Comparison of ENCODE assay signal across 26 cellular contexts in the genomic region with DNA sequence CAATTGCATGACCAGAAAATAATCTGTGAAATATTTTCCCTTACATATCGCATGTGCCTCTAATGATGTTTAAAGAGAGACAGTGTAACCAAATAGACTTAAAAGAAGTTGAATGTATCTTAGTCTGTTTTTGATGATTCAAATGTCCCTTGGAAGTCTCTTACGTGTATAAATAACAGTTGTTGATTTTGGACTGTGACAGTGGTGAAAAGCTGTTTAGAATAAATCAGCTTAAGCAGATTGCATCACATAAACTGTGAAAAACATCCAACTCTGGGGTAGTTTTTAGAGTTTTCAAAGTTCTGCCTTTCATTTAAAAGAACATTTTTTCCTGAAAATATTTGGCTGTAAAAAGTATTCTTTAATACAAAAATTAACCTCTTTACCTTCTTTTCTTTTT.
DNase-seq lines count a peak whose midpoint lies in the region; ATAC-seq and TF ChIP-seq lines count a peak whose summit lies in the region.
"Had no signal": no experiment of that assay in that cellular context is flagged by ENCODE, and none has a peak within 500 bp of the region (broad histone marks: within the 10 kb centered on the region; RNA-seq: fewer than 3 reads in every experiment).

No MANE protein-coding gene starts in this region.

- intact Hi-C loops in activated T-helper 2 cell treated with anti-CD3 and anti-CD28 coated beads, Interferon-gamma antibody, Interleukin-2, Interleukin-4, amounts not matched to agents 10 μg/mL and 5 μg/mL and 100 μg/mL, durations not matched to agents 14 hours and 24 hours and 36 hours (cut with micrococcal nuclease) = no loop called here

- no peak for ATAC-seq in SK-N-SH treated with all-trans-retinoic acid at 6 μM for 48 hours
- ATAC-seq: GM12878; left colon; stimulated activated memory B cell treated with anti-CD40 and anti-IgM and Interleukin-4, amounts not matched to agents 10 μg/mL and 1 μg/mL and 100 μg/mL, for 72 hours had no signal

- no peak for TF ChIP-seq CTCF in astrocyte of the spinal cord (IDR thresholded peaks at IDR 0.05; ENCODE audit: low read depth, low read length)

- peaks cover 6% of the 10 kb centered on the region for H3K9me3 Mint-ChIP-seq in activated T-helper 2 cell treated with anti-CD3 and anti-CD28 coated beads, Interferon-gamma antibody, Interleukin-2, Interleukin-4, amounts not matched to agents 10 μg/mL and 5 μg/mL and 100 μg/mL, durations not matched to agents 14 hours and 24 hours and 36 hours
- H3K9me3 Mint-ChIP-seq: dendritic cell treated with granulocyte-macrophage colony-stimulating factor and Interleukin-4, amounts not matched to agents 40 ng/mL and 50 ng/mL, for 4 days; neural crest cell; stimulated activated memory B cell treated with anti-CD40 and anti-IgM and Interleukin-4, amounts not matched to agents 10 μg/mL and 1 μg/mL and 100 μg/mL, for 72 hours had no signal

- no peak overlapping the region for H3K4me3 ChIP-seq in astrocyte of the spinal cord (ENCODE audit: low read depth, low read length)
- H3K4me3 ChIP-seq: gastrocnemius medialis, GM12878, hepatocyte, upper lobe of left lung had no signal

- no peaks in the 10 kb centered on the region for H3K36me3 Mint-ChIP-seq in activated T-helper 2 cell treated with anti-CD3 and anti-CD28 coated beads, Interferon-gamma antibody, Interleukin-2, Interleukin-4, amounts not matched to agents 10 μg/mL and 5 μg/mL and 100 μg/mL, durations not matched to agents 14 hours and 24 hours and 36 hours (ENCODE audit: low read depth)
- H3K36me3 Mint-ChIP-seq: stimulated activated memory B cell treated with anti-CD40 and anti-IgM and Interleukin-4, amounts not matched to agents 10 μg/mL and 1 μg/mL and 100 μg/mL, for 72 hours had no signal

- no peak overlapping the region for H3K4me3 Mint-ChIP-seq in activated T-helper 2 cell treated with anti-CD3 and anti-CD28 coated beads, Interferon-gamma antibody, Interleukin-2, Interleukin-4, amounts not matched to agents 10 μg/mL and 5 μg/mL and 100 μg/mL, durations not matched to agents 14 hours and 24 hours and 36 hours (ENCODE audit: low read depth)
- H3K4me3 Mint-ChIP-seq: CD4-positive, CD25-positive, alpha-beta regulatory T cell; dendritic cell treated with granulocyte-macrophage colony-stimulating factor and Interleukin-4, amounts not matched to agents 40 ng/mL and 50 ng/mL, for 4 days; neural crest cell; stimulated activated memory B cell treated with anti-CD40 and anti-IgM and Interleukin-4, amounts not matched to agents 10 μg/mL and 1 μg/mL and 100 μg/mL, for 72 hours had no signal

- DNase-seq in H4 (ENCODE audit: low spot score) (peak; percentile 27), astrocyte of the spinal cord (ENCODE audit: low read depth, low spot score) (peak; percentile 57), fibroblast of the conjunctiva (ENCODE audit: low read depth) (peak; percentile 74), stromal cell of bone marrow (ENCODE audit: low read depth) (peak; percentile 54)
- DNase-seq in stimulated activated CD4-positive, alpha-beta T cell treated with anti-CD3 and anti-CD28 coated beads, Interleukin-15, amount 100 ng/mL, for 24 hours = no peak
- DNase-seq in activated T-helper 2 cell treated with anti-CD3 and anti-CD28 coated beads, Interferon-gamma antibody, Interleukin-2, Interleukin-4, amounts not matched to agents 10 μg/mL and 5 μg/mL and 100 μg/mL, durations not matched to agents 14 hours and 24 hours and 36 hours (ENCODE audit: low spot score) = no peak
- DNase-seq: activated CD4-positive, alpha-beta T cell treated with anti-CD3 and anti-CD28 coated beads, Interleukin-2, amount 50 U/mL, for 48 hours; activated CD8-positive, alpha-beta memory T cell treated with anti-CD3 and anti-CD28 coated beads, Interleukin-2, amount 50 U/mL, for 48 hours; activated naive CD4-positive, alpha-beta T cell treated with anti-CD3 and anti-CD28 coated beads, Interleukin-2, amount 50 U/mL, for 16 hours; anterior cingulate cortex; caudate nucleus; CD4-positive, CD25-positive, alpha-beta regulatory T cell; gastrocnemius medialis; left colon; NCI-H1105 treated with DMSO at 0.1 percent for 48 hours; NCI-H2081; NCI-H226; stimulated activated CD4-positive, alpha-beta T cell treated with anti-CD3 and anti-CD28 coated beads, Interleukin-4, amount 100 ng/mL, for 4 hours; T-helper 1 cell; upper lobe of left lung had no signal

- H3K27me3 Mint-ChIP-seq in activated T-helper 2 cell treated with anti-CD3 and anti-CD28 coated beads, Interferon-gamma antibody, Interleukin-2, Interleukin-4, amounts not matched to agents 10 μg/mL and 5 μg/mL and 100 μg/mL, durations not matched to agents 14 hours and 24 hours and 36 hours (ENCODE audit: low read depth) = no peaks in the 10 kb centered on the region
- H3K27me3 Mint-ChIP-seq: CD4-positive, CD25-positive, alpha-beta regulatory T cell; dendritic cell treated with granulocyte-macrophage colony-stimulating factor and Interleukin-4, amounts not matched to agents 40 ng/mL and 50 ng/mL, for 4 days; stimulated activated memory B cell treated with anti-CD40 and anti-IgM and Interleukin-4, amounts not matched to agents 10 μg/mL and 1 μg/mL and 100 μg/mL, for 72 hours had no signal

- in situ Hi-C loops in astrocyte of the spinal cord (cut with HindIII; ENCODE audit: low sequenced_read_pairs) = no loop called here

- H3K27ac Mint-ChIP-seq in activated T-helper 2 cell treated with anti-CD3 and anti-CD28 coated beads, Interferon-gamma antibody, Interleukin-2, Interleukin-4, amounts not matched to agents 10 μg/mL and 5 μg/mL and 100 μg/mL, durations not matched to agents 14 hours and 24 hours and 36 hours = no peak overlapping the region
- H3K27ac Mint-ChIP-seq: CD4-positive, CD25-positive, alpha-beta regulatory T cell; dendritic cell treated with granulocyte-macrophage colony-stimulating factor and Interleukin-4, amounts not matched to agents 40 ng/mL and 50 ng/mL, for 4 days; stimulated activated memory B cell treated with anti-CD40 and anti-IgM and Interleukin-4, amounts not matched to agents 10 μg/mL and 1 μg/mL and 100 μg/mL, for 72 hours had no signal

- no peaks in the 10 kb centered on the region for H3K4me1 Mint-ChIP-seq in activated T-helper 2 cell treated with anti-CD3 and anti-CD28 coated beads, Interferon-gamma antibody, Interleukin-2, Interleukin-4, amounts not matched to agents 10 μg/mL and 5 μg/mL and 100 μg/mL, durations not matched to agents 14 hours and 24 hours and 36 hours (ENCODE audit: low read depth)
- H3K4me1 Mint-ChIP-seq: CD4-positive, CD25-positive, alpha-beta regulatory T cell; neural crest cell; stimulated activated memory B cell treated with anti-CD40 and anti-IgM and Interleukin-4, amounts not matched to agents 10 μg/mL and 1 μg/mL and 100 μg/mL, for 72 hours had no signal

TF ChIP-seq in SK-N-SH treated with all-trans-retinoic acid at 6 μM for 48 hours, 23 proteins besides CTCF, POLR2A, EP300 and RAD21:
- no peak for TF ChIP-seq TCF4 (CRISPR knock-in tag; IDR thresholded peaks at IDR 0.05; ENCODE audit: borderline replicate concordance)
- TF ChIP-seq TOX (CRISPR knock-in tag; IDR thresholded peaks at IDR 0.05; ENCODE audit: borderline replicate concordance) = no peak
- TF ChIP-seq GLIS3 (CRISPR knock-in tag; IDR thresholded peaks at IDR 0.05) = no peak
- no peak for TF ChIP-seq PPARA (CRISPR knock-in tag; IDR thresholded peaks at IDR 0.05; ENCODE audit: borderline replicate concordance)
- TF ChIP-seq RARB (CRISPR knock-in tag; IDR thresholded peaks at IDR 0.05) = no peak
- TF ChIP-seq, protein P1, sequence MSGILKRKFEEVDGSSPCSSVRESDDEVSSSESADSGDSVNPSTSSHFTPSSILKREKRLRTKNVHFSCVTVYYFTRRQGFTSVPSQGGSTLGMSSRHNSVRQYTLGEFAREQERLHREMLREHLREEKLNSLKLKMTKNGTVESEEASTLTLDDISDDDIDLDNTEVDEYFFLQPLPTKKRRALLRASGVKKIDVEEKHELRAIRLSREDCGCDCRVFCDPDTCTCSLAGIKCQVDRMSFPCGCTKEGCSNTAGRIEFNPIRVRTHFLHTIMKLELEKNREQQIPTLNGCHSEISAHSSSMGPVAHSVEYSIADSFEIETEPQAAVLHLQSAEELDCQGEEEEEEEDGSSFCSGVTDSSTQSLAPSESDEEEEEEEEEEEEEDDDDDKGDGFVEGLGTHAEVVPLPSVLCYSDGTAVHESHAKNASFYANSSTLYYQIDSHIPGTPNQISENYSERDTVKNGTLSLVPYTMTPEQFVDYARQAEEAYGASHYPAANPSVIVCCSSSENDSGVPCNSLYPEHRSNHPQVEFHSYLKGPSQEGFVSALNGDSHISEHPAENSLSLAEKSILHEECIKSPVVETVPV (CRISPR knock-in tag; IDR thresholded peaks at IDR 0.05) = no peak
- TF ChIP-seq ZFP3 (CRISPR knock-in tag; IDR thresholded peaks at IDR 0.05) = no peak
- no peak for TF ChIP-seq OSR1 (CRISPR knock-in tag; IDR thresholded peaks at IDR 0.05)

Comparison
In these comparisons a context has a peak if more than half of its experiments do, and no peak if none do; other contexts are left out.
1. DNase-seq: peak in H4 (single experiment), astrocyte of the spinal cord (single experiment), fibroblast of the conjunctiva (single experiment) and stromal cell of bone marrow (single experiment); none in stimulated activated CD4-positive, alpha-beta T cell treated with anti-CD3 and anti-CD28 coated beads, Interleukin-15, amount 100 ng/mL, for 24 hours (single experiment) and activated T-helper 2 cell treated with anti-CD3 and anti-CD28 coated beads, Interferon-gamma antibody, Interleukin-2, Interleukin-4, amounts not matched to agents 10 μg/mL and 5 μg/mL and 100 μg/mL, durations not matched to agents 14 hours and 24 hours and 36 hours (single experiment).